8 cellular contexts compared by ENCODE assay signal in the genomic region with DNA sequence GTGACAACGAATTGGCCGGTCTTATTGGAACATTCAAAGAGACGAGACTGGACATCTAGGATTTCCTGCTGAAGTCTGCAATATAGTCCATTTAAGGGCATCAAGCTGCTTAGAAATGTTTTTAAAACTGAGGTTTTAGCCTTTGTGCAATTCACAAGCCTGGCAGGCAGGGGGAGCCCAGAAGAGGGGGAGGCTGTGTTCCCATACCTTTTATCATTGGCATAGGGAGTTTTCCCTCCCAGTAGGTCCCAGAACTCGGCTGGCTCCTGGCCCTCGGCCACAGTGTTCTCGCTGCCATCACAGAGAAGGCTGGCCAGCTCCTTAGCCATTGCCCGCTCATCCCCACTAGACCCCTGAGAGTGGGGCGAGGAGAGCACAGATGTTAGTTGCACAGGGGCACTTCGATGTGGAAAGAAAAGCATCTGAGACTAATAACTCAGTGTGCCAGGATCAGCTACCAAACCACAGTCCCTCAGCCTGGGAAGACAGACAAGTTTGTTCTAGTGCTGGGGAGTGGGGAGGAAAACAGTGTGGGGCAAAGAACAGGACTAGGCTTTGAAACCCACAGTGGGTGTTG. TPM values are rescaled to one million over a fixed set of nuclear protein-coding genes. Genes with fewer than 3 reads are reported as not detected.
DNase-seq lines count a peak whose midpoint lies in the region; ATAC-seq and TF ChIP-seq lines count a peak whose summit lies in the region.

No MANE protein-coding gene starts in this region.

- no peaks in the 10 kb centered on the region for H3K9me3 ChIP-seq in gastroesophageal sphincter
- no peaks in the 10 kb centered on the region for H3K9me3 ChIP-seq in prostate gland

- no peak for TF ChIP-seq EP300 in gastroesophageal sphincter (IDR thresholded peaks at IDR 0.05)

- POLR2A ChIA-PET in AG04449 (lab: Yijun Ruan, JAX): interaction anchor here (0.6 to 1.0 kb wide), 2 partner anchors 15 to 44 kb away, joined by 3 read pairs; partner anchors contain the start of genes AVIL and CTDSP2

- no peak overlapping the region for H3K27ac Mint-ChIP-seq in activated T-helper 1 cell treated with anti-CD3 and anti-CD28 coated beads, Interleukin-12 subunit alpha, Interleukin-12 subunit beta, Interleukin-2, Interleukin-4 antibody, amounts not matched to agents 30 ng/mL and 10 ng/mL and 1 ng/mL, durations not matched to agents 14 hours and 24 hours and 36 hours

- WGBS in gastroesophageal sphincter (ENCODE audit: low coverage in 1 of 2), 2 donors: 25 to 48% methylated on average over 3 to 9 of the region's 9 CpGs
- 36% methylated on average over 9 of the region's 9 CpGs for WGBS in prostate gland

- H3K4me1 ChIP-seq in gastroesophageal sphincter (peaks cover 0 to 10% (median 0%) of the 10 kb centered on the region in 3 donors), prostate gland (replicated peaks) (no peaks in the 10 kb centered on the region)

- peak overlapping the region in 2 of 4 donors; percentile 25 to 46 for H3K27ac ChIP-seq in gastroesophageal sphincter
- no peak overlapping the region for H3K27ac ChIP-seq in prostate gland

- no peaks in the 10 kb centered on the region for H3K9me3 Mint-ChIP-seq in activated T-helper 1 cell treated with anti-CD3 and anti-CD28 coated beads, Interleukin-12 subunit alpha, Interleukin-12 subunit beta, Interleukin-2, Interleukin-4 antibody, amounts not matched to agents 30 ng/mL and 10 ng/mL and 1 ng/mL, durations not matched to agents 14 hours and 24 hours and 36 hours

- no peaks in the 10 kb centered on the region for H3K4me1 Mint-ChIP-seq in activated T-helper 1 cell treated with anti-CD3 and anti-CD28 coated beads, Interleukin-12 subunit alpha, Interleukin-12 subunit beta, Interleukin-2, Interleukin-4 antibody, amounts not matched to agents 30 ng/mL and 10 ng/mL and 1 ng/mL, durations not matched to agents 14 hours and 24 hours and 36 hours (ENCODE audit: low read depth)

- H3K36me3 Mint-ChIP-seq in activated T-helper 1 cell treated with anti-CD3 and anti-CD28 coated beads, Interleukin-12 subunit alpha, Interleukin-12 subunit beta, Interleukin-2, Interleukin-4 antibody, amounts not matched to agents 30 ng/mL and 10 ng/mL and 1 ng/mL, durations not matched to agents 14 hours and 24 hours and 36 hours (ENCODE audit: low read depth): peaks cover 20% of the 10 kb centered on the region

- H3K27me3 Mint-ChIP-seq in activated T-helper 1 cell treated with anti-CD3 and anti-CD28 coated beads, Interleukin-12 subunit alpha, Interleukin-12 subunit beta, Interleukin-2, Interleukin-4 antibody, amounts not matched to agents 30 ng/mL and 10 ng/mL and 1 ng/mL, durations not matched to agents 14 hours and 24 hours and 36 hours (ENCODE audit: insufficient read depth): no peaks in the 10 kb centered on the region

- CTCF ChIA-PET in AG04449 (lab: Yijun Ruan, JAX): interaction anchor here (0.6 to 28.9 kb wide), 28 partner anchors 10 to 128 kb away, joined by 3 to 478 read pairs (median 6); partner anchors contain the start of genes AVIL, EEF1AKMT3, METTL1 and TSFM

- TF ChIP-seq CTCF in AG04449 (IDR thresholded peaks at IDR 0.05; ENCODE audit: insufficient read depth, low read length, missing control alignments) (peak; percentile 83), GM12865 (IDR thresholded peaks at IDR 0.05; ENCODE audit: insufficient read depth, low read depth, low read length, missing control alignments) (peak; percentile 76), gastroesophageal sphincter (IDR thresholded peaks at IDR 0.05) (peak; percentile 70 to 87 (median 79)), prostate gland (IDR thresholded peaks at IDR 0.05) (peak in 3 of 4 experiments; percentile 62 to 76 (median 75))

- H3K36me3 ChIP-seq in gastroesophageal sphincter (peaks cover 0 to 94% of the 10 kb centered on the region in 2 donors), prostate gland (peaks cover 0 to 2% of the 10 kb centered on the region in 2 donors)

- ATAC-seq in gastroesophageal sphincter (peak; percentile 71), GM21737 (IDR thresholded peaks at IDR 0.05; ENCODE audit: unreplicated experiment) (no peak), HG03565 (IDR thresholded peaks at IDR 0.05; ENCODE audit: unreplicated experiment) (no peak)

- intact Hi-C loops in activated T-helper 1 cell treated with anti-CD3 and anti-CD28 coated beads, Interleukin-12 subunit alpha, Interleukin-12 subunit beta, Interleukin-2, Interleukin-4 antibody, amounts not matched to agents 30 ng/mL and 10 ng/mL and 1 ng/mL, durations not matched to agents 14 hours and 24 hours and 36 hours (cut with micrococcal nuclease): loop anchor here (1.0 kb wide), 1 partner anchor 102 kb away; no protein-coding TSS in a partner anchor
- intact Hi-C loops in prostate gland (cut with DNase I): loop anchor here (1.0 kb wide), 1 partner anchor 102 kb away; no protein-coding TSS in a partner anchor

- H3K4me3 ChIP-seq in AG04449 (ENCODE audit: low read depth, low read length): no peak overlapping the region
- no peak overlapping the region for H3K4me3 ChIP-seq in GM12865 (ENCODE audit: low read depth, low read length)
- no peak overlapping the region for H3K4me3 ChIP-seq in gastroesophageal sphincter
- H3K4me3 ChIP-seq in prostate gland: no peak overlapping the region

- TF ChIP-seq POLR2A in gastroesophageal sphincter (IDR thresholded peaks at IDR 0.05) (no peak), prostate gland (IDR thresholded peaks at IDR 0.05) (no peak)

- DNase-seq in AG04449 (ENCODE audit: low read depth, low spot score): no peak
- DNase-seq in GM12865 (ENCODE audit: low read depth): peak; percentile 32
- peak; percentile 48 for DNase-seq in NCI-H226
- DNase-seq in activated T-helper 1 cell treated with anti-CD3 and anti-CD28 coated beads, Interleukin-12 subunit alpha, Interleukin-12 subunit beta, Interleukin-2, Interleukin-4 antibody, amounts not matched to agents 30 ng/mL and 10 ng/mL and 1 ng/mL, durations not matched to agents 14 hours and 24 hours and 36 hours (ENCODE audit: low spot score): peak; percentile 8
- no peak for DNase-seq in prostate gland (ENCODE audit: low spot score)

- H3K4me3 Mint-ChIP-seq in activated T-helper 1 cell treated with anti-CD3 and anti-CD28 coated beads, Interleukin-12 subunit alpha, Interleukin-12 subunit beta, Interleukin-2, Interleukin-4 antibody, amounts not matched to agents 30 ng/mL and 10 ng/mL and 1 ng/mL, durations not matched to agents 14 hours and 24 hours and 36 hours: no peak overlapping the region

- no peaks in the 10 kb centered on the region for H3K27me3 ChIP-seq in gastroesophageal sphincter
- no peaks in the 10 kb centered on the region for H3K27me3 ChIP-seq in prostate gland (replicated peaks; ENCODE audit: insufficient read depth)

RNA-seq across cellular contexts. Expression of gene AVIL, which starts 15.1 kb away (rescaled TPM):
- 2.0 and 3.1 TPM in 2 replicates for total RNA-seq in activated T-helper 1 cell treated with anti-CD3 and anti-CD28 coated beads, Interleukin-12 subunit alpha, Interleukin-12 subunit beta, Interleukin-2, Interleukin-4 antibody, amounts not matched to agents 30 ng/mL and 10 ng/mL and 1 ng/mL, durations not matched to agents 14 hours and 24 hours and 36 hours
- total RNA-seq in gastroesophageal sphincter (1 to 10 TPM; 1.4 to 9.3 (median 2.3) TPM), prostate gland (1 to 10 TPM; 3.1 to 3.5 TPM)

RNA-seq across cellular contexts. Expression of gene TSFM, which starts 20.8 kb away (rescaled TPM):
- total RNA-seq in activated T-helper 1 cell treated with anti-CD3 and anti-CD28 coated beads, Interleukin-12 subunit alpha, Interleukin-12 subunit beta, Interleukin-2, Interleukin-4 antibody, amounts not matched to agents 30 ng/mL and 10 ng/mL and 1 ng/mL, durations not matched to agents 14 hours and 24 hours and 36 hours: 63.5 and 68.6 TPM in 2 replicates
- total RNA-seq in gastroesophageal sphincter (10 to 100 TPM; 26.4 to 30.9 (median 29.1) TPM), prostate gland (10 to 100 TPM; 24.3 to 39.6 TPM)

RNA-seq across cellular contexts. Expression of gene EEF1AKMT3, which starts 31.0 kb away (rescaled TPM):
- total RNA-seq in activated T-helper 1 cell treated with anti-CD3 and anti-CD28 coated beads, Interleukin-12 subunit alpha, Interleukin-12 subunit beta, Interleukin-2, Interleukin-4 antibody, amounts not matched to agents 30 ng/mL and 10 ng/mL and 1 ng/mL, durations not matched to agents 14 hours and 24 hours and 36 hours: 4.5 and 5.4 TPM in 2 replicates
- total RNA-seq in gastroesophageal sphincter: 10 to 100 TPM; 10.8 to 19.5 (median 11.7) TPM
- 10 to 100 TPM; 12.1 to 12.6 TPM for total RNA-seq in prostate gland

RNA-seq across cellular contexts. Expression of gene METTL1, which starts 31.5 kb away (rescaled TPM):
- total RNA-seq in activated T-helper 1 cell treated with anti-CD3 and anti-CD28 coated beads, Interleukin-12 subunit alpha, Interleukin-12 subunit beta, Interleukin-2, Interleukin-4 antibody, amounts not matched to agents 30 ng/mL and 10 ng/mL and 1 ng/mL, durations not matched to agents 14 hours and 24 hours and 36 hours: 89.7 and 90.0 TPM in 2 replicates
- 10 to 100 TPM in 1 of 4 donors, 1 to 10 TPM in 3; 4.8 to 11.0 (median 7.8) TPM for total RNA-seq in gastroesophageal sphincter
- 10 to 100 TPM in 1 of 2 donors, 1 to 10 TPM in 1; 4.9 to 14.3 TPM for total RNA-seq in prostate gland

RNA-seq across cellular contexts. Expression of gene CYP27B1, which starts 36.5 kb away (rescaled TPM):
- total RNA-seq in activated T-helper 1 cell treated with anti-CD3 and anti-CD28 coated beads, Interleukin-12 subunit alpha, Interleukin-12 subunit beta, Interleukin-2, Interleukin-4 antibody, amounts not matched to agents 30 ng/mL and 10 ng/mL and 1 ng/mL, durations not matched to agents 14 hours and 24 hours and 36 hours: 9.0 and 9.9 TPM in 2 replicates
- under 1 TPM in 3 of 4 donors, not detected in 1; 0.27 to 0.57 (median 0.31) TPM for total RNA-seq in gastroesophageal sphincter
- under 1 TPM; 0.14 to 0.91 TPM for total RNA-seq in prostate gland

Comparison
In these comparisons a context has a peak if more than half of its experiments do, and no peak if none do; other contexts are left out.
1. DNase-seq: peak in GM12865 (single experiment), NCI-H226 (single experiment) and activated T-helper 1 cell treated with anti-CD3 and anti-CD28 coated beads, Interleukin-12 subunit alpha, Interleukin-12 subunit beta, Interleukin-2, Interleukin-4 antibody, amounts not matched to agents 30 ng/mL and 10 ng/mL and 1 ng/mL, durations not matched to agents 14 hours and 24 hours and 36 hours (single experiment); none in AG04449 (single experiment) and prostate gland (single experiment).
2. Peak in every context shown above with its lines, with median percentiles within 50 percentile points of each other: CTCF ChIP-seq.